1 cellular context compared by ENCODE assay signal in genomic region chr1:156767101-156767878, GRCh38.
TF ChIP-seq lines count a peak whose summit lies in the region.

Gene PRCC (plus strand): TSS chr1:156767535. CDS start chr1:156767772, 237 bp downstream.

TF ChIP-seq in K562, 482 proteins besides CTCF, POLR2A, EP300 and RAD21 (continued from another document and continues in another):
- TF ChIP-seq, protein P1, sequence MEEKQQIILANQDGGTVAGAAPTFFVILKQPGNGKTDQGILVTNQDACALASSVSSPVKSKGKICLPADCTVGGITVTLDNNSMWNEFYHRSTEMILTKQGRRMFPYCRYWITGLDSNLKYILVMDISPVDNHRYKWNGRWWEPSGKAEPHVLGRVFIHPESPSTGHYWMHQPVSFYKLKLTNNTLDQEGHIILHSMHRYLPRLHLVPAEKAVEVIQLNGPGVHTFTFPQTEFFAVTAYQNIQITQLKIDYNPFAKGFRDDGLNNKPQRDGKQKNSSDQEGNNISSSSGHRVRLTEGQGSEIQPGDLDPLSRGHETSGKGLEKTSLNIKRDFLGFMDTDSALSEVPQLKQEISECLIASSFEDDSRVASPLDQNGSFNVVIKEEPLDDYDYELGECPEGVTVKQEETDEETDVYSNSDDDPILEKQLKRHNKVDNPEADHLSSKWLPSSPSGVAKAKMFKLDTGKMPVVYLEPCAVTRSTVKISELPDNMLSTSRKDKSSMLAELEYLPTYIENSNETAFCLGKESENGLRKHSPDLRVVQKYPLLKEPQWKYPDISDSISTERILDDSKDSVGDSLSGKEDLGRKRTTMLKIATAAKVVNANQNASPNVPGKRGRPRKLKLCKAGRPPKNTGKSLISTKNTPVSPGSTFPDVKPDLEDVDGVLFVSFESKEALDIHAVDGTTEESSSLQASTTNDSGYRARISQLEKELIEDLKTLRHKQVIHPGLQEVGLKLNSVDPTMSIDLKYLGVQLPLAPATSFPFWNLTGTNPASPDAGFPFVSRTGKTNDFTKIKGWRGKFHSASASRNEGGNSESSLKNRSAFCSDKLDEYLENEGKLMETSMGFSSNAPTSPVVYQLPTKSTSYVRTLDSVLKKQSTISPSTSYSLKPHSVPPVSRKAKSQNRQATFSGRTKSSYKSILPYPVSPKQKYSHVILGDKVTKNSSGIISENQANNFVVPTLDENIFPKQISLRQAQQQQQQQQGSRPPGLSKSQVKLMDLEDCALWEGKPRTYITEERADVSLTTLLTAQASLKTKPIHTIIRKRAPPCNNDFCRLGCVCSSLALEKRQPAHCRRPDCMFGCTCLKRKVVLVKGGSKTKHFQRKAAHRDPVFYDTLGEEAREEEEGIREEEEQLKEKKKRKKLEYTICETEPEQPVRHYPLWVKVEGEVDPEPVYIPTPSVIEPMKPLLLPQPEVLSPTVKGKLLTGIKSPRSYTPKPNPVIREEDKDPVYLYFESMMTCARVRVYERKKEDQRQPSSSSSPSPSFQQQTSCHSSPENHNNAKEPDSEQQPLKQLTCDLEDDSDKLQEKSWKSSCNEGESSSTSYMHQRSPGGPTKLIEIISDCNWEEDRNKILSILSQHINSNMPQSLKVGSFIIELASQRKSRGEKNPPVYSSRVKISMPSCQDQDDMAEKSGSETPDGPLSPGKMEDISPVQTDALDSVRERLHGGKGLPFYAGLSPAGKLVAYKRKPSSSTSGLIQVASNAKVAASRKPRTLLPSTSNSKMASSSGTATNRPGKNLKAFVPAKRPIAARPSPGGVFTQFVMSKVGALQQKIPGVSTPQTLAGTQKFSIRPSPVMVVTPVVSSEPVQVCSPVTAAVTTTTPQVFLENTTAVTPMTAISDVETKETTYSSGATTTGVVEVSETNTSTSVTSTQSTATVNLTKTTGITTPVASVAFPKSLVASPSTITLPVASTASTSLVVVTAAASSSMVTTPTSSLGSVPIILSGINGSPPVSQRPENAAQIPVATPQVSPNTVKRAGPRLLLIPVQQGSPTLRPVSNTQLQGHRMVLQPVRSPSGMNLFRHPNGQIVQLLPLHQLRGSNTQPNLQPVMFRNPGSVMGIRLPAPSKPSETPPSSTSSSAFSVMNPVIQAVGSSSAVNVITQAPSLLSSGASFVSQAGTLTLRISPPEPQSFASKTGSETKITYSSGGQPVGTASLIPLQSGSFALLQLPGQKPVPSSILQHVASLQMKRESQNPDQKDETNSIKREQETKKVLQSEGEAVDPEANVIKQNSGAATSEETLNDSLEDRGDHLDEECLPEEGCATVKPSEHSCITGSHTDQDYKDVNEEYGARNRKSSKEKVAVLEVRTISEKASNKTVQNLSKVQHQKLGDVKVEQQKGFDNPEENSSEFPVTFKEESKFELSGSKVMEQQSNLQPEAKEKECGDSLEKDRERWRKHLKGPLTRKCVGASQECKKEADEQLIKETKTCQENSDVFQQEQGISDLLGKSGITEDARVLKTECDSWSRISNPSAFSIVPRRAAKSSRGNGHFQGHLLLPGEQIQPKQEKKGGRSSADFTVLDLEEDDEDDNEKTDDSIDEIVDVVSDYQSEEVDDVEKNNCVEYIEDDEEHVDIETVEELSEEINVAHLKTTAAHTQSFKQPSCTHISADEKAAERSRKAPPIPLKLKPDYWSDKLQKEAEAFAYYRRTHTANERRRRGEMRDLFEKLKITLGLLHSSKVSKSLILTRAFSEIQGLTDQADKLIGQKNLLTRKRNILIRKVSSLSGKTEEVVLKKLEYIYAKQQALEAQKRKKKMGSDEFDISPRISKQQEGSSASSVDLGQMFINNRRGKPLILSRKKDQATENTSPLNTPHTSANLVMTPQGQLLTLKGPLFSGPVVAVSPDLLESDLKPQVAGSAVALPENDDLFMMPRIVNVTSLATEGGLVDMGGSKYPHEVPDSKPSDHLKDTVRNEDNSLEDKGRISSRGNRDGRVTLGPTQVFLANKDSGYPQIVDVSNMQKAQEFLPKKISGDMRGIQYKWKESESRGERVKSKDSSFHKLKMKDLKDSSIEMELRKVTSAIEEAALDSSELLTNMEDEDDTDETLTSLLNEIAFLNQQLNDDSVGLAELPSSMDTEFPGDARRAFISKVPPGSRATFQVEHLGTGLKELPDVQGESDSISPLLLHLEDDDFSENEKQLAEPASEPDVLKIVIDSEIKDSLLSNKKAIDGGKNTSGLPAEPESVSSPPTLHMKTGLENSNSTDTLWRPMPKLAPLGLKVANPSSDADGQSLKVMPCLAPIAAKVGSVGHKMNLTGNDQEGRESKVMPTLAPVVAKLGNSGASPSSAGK (IDR thresholded peaks at IDR 0.05), result no peak
- no peak for TF ChIP-seq ZNF121 (CRISPR knock-in tag; conservative IDR thresholded peaks at IDR 0.05)
- peak; percentile 48 for TF ChIP-seq MAFK (IDR thresholded peaks at IDR 0.05; ENCODE audit: low read length)
- TF ChIP-seq FOXJ2 (tag; IDR thresholded peaks at IDR 0.05), result peak; percentile 84
- TF ChIP-seq, protein P2, sequence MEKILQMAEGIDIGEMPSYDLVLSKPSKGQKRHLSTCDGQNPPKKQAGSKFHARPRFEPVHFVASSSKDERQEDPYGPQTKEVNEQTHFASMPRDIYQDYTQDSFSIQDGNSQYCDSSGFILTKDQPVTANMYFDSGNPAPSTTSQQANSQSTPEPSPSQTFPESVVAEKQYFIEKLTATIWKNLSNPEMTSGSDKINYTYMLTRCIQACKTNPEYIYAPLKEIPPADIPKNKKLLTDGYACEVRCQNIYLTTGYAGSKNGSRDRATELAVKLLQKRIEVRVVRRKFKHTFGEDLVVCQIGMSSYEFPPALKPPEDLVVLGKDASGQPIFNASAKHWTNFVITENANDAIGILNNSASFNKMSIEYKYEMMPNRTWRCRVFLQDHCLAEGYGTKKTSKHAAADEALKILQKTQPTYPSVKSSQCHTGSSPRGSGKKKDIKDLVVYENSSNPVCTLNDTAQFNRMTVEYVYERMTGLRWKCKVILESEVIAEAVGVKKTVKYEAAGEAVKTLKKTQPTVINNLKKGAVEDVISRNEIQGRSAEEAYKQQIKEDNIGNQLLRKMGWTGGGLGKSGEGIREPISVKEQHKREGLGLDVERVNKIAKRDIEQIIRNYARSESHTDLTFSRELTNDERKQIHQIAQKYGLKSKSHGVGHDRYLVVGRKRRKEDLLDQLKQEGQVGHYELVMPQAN (IDR thresholded peaks at IDR 0.05; ENCODE audit: borderline replicate concordance), result peak; percentile 78
- no peak for TF ChIP-seq RAD51 (IDR thresholded peaks at IDR 0.05; ENCODE audit: borderline replicate concordance, low read depth)
- TF ChIP-seq TCF7 (IDR thresholded peaks at IDR 0.05; ENCODE audit: borderline replicate concordance), result no peak
- 0 out of 2 replicates have a peak, but pooled peaks have one; percentile 51 for TF ChIP-seq CUX1 (CRISPR knock-in tag; IDR thresholded peaks at IDR 0.05)
- peak; percentile 60 to 61; a peak in 2 of 4 replicates for TF ChIP-seq MAZ (CRISPR knock-in tag; conservative IDR thresholded peaks at IDR 0.05 in 1 of 2, IDR thresholded peaks at IDR 0.05 in 1 of 2)
- peak; percentile 16 for TF ChIP-seq KAT2B (IDR thresholded peaks at IDR 0.05; ENCODE audit: low read depth, low read length)
- no peak for TF ChIP-seq SMC3 (conservative IDR thresholded peaks at IDR 0.05; ENCODE audit: insufficient read depth, low read depth, low read length)
- TF ChIP-seq SNIP1 (IDR thresholded peaks at IDR 0.05; ENCODE audit: low read depth), result no peak
- no peak for TF ChIP-seq ZNF174 (CRISPR knock-in tag; IDR thresholded peaks at IDR 0.05)
- peak; percentile 99 for TF ChIP-seq BRD4 (IDR thresholded peaks at IDR 0.05)
- TF ChIP-seq KHSRP (IDR thresholded peaks at IDR 0.05), result no peak
- TF ChIP-seq TCF15 (CRISPR knock-in tag; IDR thresholded peaks at IDR 0.05), result no peak
- peak; percentile 62 for TF ChIP-seq ETV5 (CRISPR knock-in tag; IDR thresholded peaks at IDR 0.05; ENCODE audit: low read depth)
- no peak for TF ChIP-seq ESRRB (CRISPR knock-in tag; IDR thresholded peaks at IDR 0.05; ENCODE audit: borderline replicate concordance)
- TF ChIP-seq JUN (IDR thresholded peaks at IDR 0.05; ENCODE audit: borderline replicate concordance, low read depth, low read length), result 0 out of 2 replicates have a peak, but pooled peaks have one; percentile 16
- TF ChIP-seq JUN (CRISPR knock-in tag; IDR thresholded peaks at IDR 0.05; ENCODE audit: borderline replicate concordance), result peak; percentile 72; the same call in 1 of the 2 replicates
- no peak for TF ChIP-seq SAFB2 (IDR thresholded peaks at IDR 0.05; ENCODE audit: borderline replicate concordance, low read depth, low read length, severe bottlenecking)
- TF ChIP-seq SMARCA5 (IDR thresholded peaks at IDR 0.05), result no peak
- peak; percentile 45; the same call in 1 of the 2 replicates for TF ChIP-seq ZKSCAN1 (IDR thresholded peaks at IDR 0.05; ENCODE audit: low read depth, low read length)
- TF ChIP-seq TAF9B (IDR thresholded peaks at IDR 0.05; ENCODE audit: partially characterized antibody), result peak; percentile 61
- no peak for TF ChIP-seq ARID2 (IDR thresholded peaks at IDR 0.05)
- no peak for TF ChIP-seq U2AF2 (optimal IDR thresholded peaks at IDR 0.05; ENCODE audit: low read depth, low read length)
- TF ChIP-seq ZNF408 (CRISPR knock-in tag; IDR thresholded peaks at IDR 0.05; ENCODE audit: low read depth), result no peak
- peak; percentile 81 for TF ChIP-seq GABPB1 (CRISPR knock-in tag; IDR thresholded peaks at IDR 0.05)
- no peak for TF ChIP-seq WHSC1 (IDR thresholded peaks at IDR 0.05; ENCODE audit: low read length)
- TF ChIP-seq UBTF (IDR thresholded peaks at IDR 0.05; ENCODE audit: borderline replicate concordance in 1 of 2, low read depth in 2 of 2, low read length in 2 of 2), result peak; percentile 100
- TF ChIP-seq TOE1 (IDR thresholded peaks at IDR 0.05; ENCODE audit: borderline replicate concordance), result peak; percentile 41; the same call in 1 of the 2 replicates
- no peak for TF ChIP-seq TOE1 (CRISPR knock-in tag; IDR thresholded peaks at IDR 0.05; ENCODE audit: borderline replicate concordance, low read depth)
